22 cellular contexts compared by ENCODE assay signal in genomic region chr11:133386852-133387251, GRCh38.
"Had no signal": no experiment of that assay in that cellular context is flagged by ENCODE, and none has a peak within 500 bp of the region (broad histone marks: within the 10 kb centered on the region; RNA-seq: fewer than 3 reads in every experiment).

No MANE protein-coding gene starts in this region.

- H3K4me3 ChIP-seq: ascending aorta, body of pancreas had no signal

- H3K27me3 ChIP-seq: ascending aorta, body of pancreas had no signal

- H3K9me3 ChIP-seq: ascending aorta, body of pancreas had no signal

- H3K4me1 ChIP-seq: ascending aorta, body of pancreas had no signal

- H3K36me3 ChIP-seq: ascending aorta had no signal

- ATAC-seq: activated CD8-positive, alpha-beta memory T cell treated with anti-CD3 and anti-CD28 coated beads, Interleukin-2, amount 10 ng/mL, durations not matched to agents 7 days and 5 days; activated naive CD4-positive, alpha-beta T cell treated with anti-CD3 and anti-CD28 coated beads, Interleukin-2, amount 50 U/mL, for 72 hours; activated naive CD8-positive, alpha-beta T cell treated with anti-CD3 and anti-CD28 coated beads, Interleukin-2, amount 50 U/mL, for 24 hours; body of pancreas; PC-3; T-helper 17 cell had no signal

- DNase-seq: activated B cell treated with CpG ODN at 0.5 μM for 24 hours; activated CD4-positive, alpha-beta T cell treated with anti-CD3 and anti-CD28 coated beads for 1 hour; activated CD4-positive, alpha-beta T cell treated with anti-CD3 and anti-CD28 coated beads, Interleukin-2, amount 10 ng/mL, durations not matched to agents 24 days and 14 days; activated CD4-positive, alpha-beta T cell treated with anti-CD3 and anti-CD28 coated beads, Interleukin-2, amount 50 U/mL, for 48 hours; activated CD8-positive, alpha-beta memory T cell treated with anti-CD3 and anti-CD28 coated beads, Interleukin-2, amount 10 ng/mL, durations not matched to agents 7 days and 5 days; activated effector memory CD4-positive, alpha-beta T cell treated with Interleukin-2 at 50 U/mL for 16 hours; activated naive CD4-positive, alpha-beta T cell; activated naive CD8-positive, alpha-beta T cell treated with anti-CD3 and anti-CD28 coated beads, Interleukin-2, amount 50 U/mL, for 24 hours; activated T-cell treated with anti-CD3 and anti-CD28 coated beads, Interleukin-2, amount 50 U/mL, for 24 hours; amniotic stem cell; body of pancreas; KG1; NCI-H1694 treated with DMSO at 0.1 percent for 48 hours; NCI-H2029 treated with DMSO at 0.1 percent for 48 hours; NCI-H226; NCI-H82; PC-3; SIG-M5; T-helper 17 cell; T-helper 9 cell had no signal

- H3K27ac ChIP-seq: ascending aorta, body of pancreas had no signal
